8 cellular contexts compared by ENCODE assay signal in genomic region chr1:41242645-41243171, GRCh38. TPM values are rescaled to one million over a fixed set of nuclear protein-coding genes. Genes with fewer than 3 reads are reported as not detected.
DNase-seq lines count a peak whose midpoint lies in the region; ATAC-seq and TF ChIP-seq lines count a peak whose summit lies in the region.

No MANE protein-coding gene starts in this region.

- intact Hi-C loops in spleen (cut with DNase I; ENCODE audit: low total_unique reads): no loop called here

- CTCF ChIA-PET in activated CD8-positive, alpha-beta T cell treated with anti-CD3 and anti-CD28 coated beads, Interleukin-2, amount 10 ng/mL, durations not matched to agents 7 days and 5 days (lab: Charles Lee): no interaction called here

- H3K4me3 ChIP-seq in right atrium auricular region (peak overlapping the region; percentile 90 to 92), spleen (peak overlapping the region; percentile 53 to 95 (median 82))

- TF ChIP-seq CTCF in right atrium auricular region (IDR thresholded peaks at IDR 0.05) (no peak), spleen (IDR thresholded peaks at IDR 0.05 in 8 of 11, conservative IDR thresholded peaks at IDR 0.05 in 3 of 11) (no peak)

- POLR2A ChIA-PET in activated CD8-positive, alpha-beta T cell treated with anti-CD3 and anti-CD28 coated beads, Interleukin-2, amount 10 ng/mL, durations not matched to agents 7 days and 5 days (lab: Charles Lee): interaction anchor here (1.1 kb wide), 1 partner anchor 263 kb away, joined by 3 read pairs; the partner anchor contains the start of gene CTPS1

- WGBS in spleen, 5 donors: 49 to 60% (median 53%) methylated on average over 14 to 16 of the region's 16 CpGs

- ATAC-seq in GM18502 (IDR thresholded peaks at IDR 0.05; ENCODE audit: poor library complexity, unreplicated experiment): peak; percentile 17
- ATAC-seq in HG02970 (IDR thresholded peaks at IDR 0.05; ENCODE audit: low FRiP score, unreplicated experiment): peak; percentile 4
- ATAC-seq in activated CD8-positive, alpha-beta T cell treated with anti-CD3 and anti-CD28 coated beads, Interleukin-2, amount 10 ng/mL, durations not matched to agents 7 days and 5 days: peak; percentile 24
- ATAC-seq in HG03354 (IDR thresholded peaks at IDR 0.05; ENCODE audit: poor library complexity, severe bottlenecking, unreplicated experiment): no peak
- no peak for ATAC-seq in GM18909 (IDR thresholded peaks at IDR 0.05; ENCODE audit: poor library complexity, unreplicated experiment)

- H3K27me3 Mint-ChIP-seq in activated CD8-positive, alpha-beta T cell treated with anti-CD3 and anti-CD28 coated beads, Interleukin-2, amount 10 ng/mL, durations not matched to agents 7 days and 5 days (ENCODE audit: low read depth): peaks cover 5% of the 10 kb centered on the region

- DNase-seq in activated CD8-positive, alpha-beta T cell treated with anti-CD3 and anti-CD28 coated beads, Interleukin-2, amount 10 ng/mL, durations not matched to agents 7 days and 5 days: no peak
- no peak for DNase-seq in right atrium auricular region (ENCODE audit: low spot score)
- DNase-seq in spleen: no peak
- DNase-seq in KG1 (lab: John Stamatoyannopoulos, UW): no peak

- no peak for TF ChIP-seq POLR2A in spleen (IDR thresholded peaks at IDR 0.05)

- peak overlapping the region; percentile 76 for H3K27ac Mint-ChIP-seq in activated CD8-positive, alpha-beta T cell treated with anti-CD3 and anti-CD28 coated beads, Interleukin-2, amount 10 ng/mL, durations not matched to agents 7 days and 5 days

- no peaks in the 10 kb centered on the region for H3K9me3 Mint-ChIP-seq in activated CD8-positive, alpha-beta T cell treated with anti-CD3 and anti-CD28 coated beads, Interleukin-2, amount 10 ng/mL, durations not matched to agents 7 days and 5 days (ENCODE audit: insufficient read depth)

- H3K36me3 Mint-ChIP-seq in activated CD8-positive, alpha-beta T cell treated with anti-CD3 and anti-CD28 coated beads, Interleukin-2, amount 10 ng/mL, durations not matched to agents 7 days and 5 days (ENCODE audit: low read depth): no peaks in the 10 kb centered on the region

- H3K36me3 ChIP-seq in right atrium auricular region (no peaks in the 10 kb centered on the region), spleen (no peaks in the 10 kb centered on the region)

- H3K9me3 ChIP-seq in right atrium auricular region: no peaks in the 10 kb centered on the region
- no peaks in the 10 kb centered on the region for H3K9me3 ChIP-seq in spleen

- H3K27ac ChIP-seq in right atrium auricular region (peak overlapping the region; percentile 97 to 99), spleen (peak overlapping the region; percentile 84 to 96 (median 92))

- H3K4me1 ChIP-seq in right atrium auricular region: peaks cover 0 to 36% of the 10 kb centered on the region in 2 donors
- H3K4me1 ChIP-seq in spleen: peaks cover 13 to 47% (median 43%) of the 10 kb centered on the region in 6 donors

- H3K4me1 Mint-ChIP-seq in activated CD8-positive, alpha-beta T cell treated with anti-CD3 and anti-CD28 coated beads, Interleukin-2, amount 10 ng/mL, durations not matched to agents 7 days and 5 days (ENCODE audit: low read depth): peaks cover 39% of the 10 kb centered on the region

- H3K27me3 ChIP-seq in right atrium auricular region (no peaks in the 10 kb centered on the region), spleen (replicated peaks in 1 of 7) (no peaks in the 10 kb centered on the region)

- peak overlapping the region; percentile 73 for H3K4me3 Mint-ChIP-seq in activated CD8-positive, alpha-beta T cell treated with anti-CD3 and anti-CD28 coated beads, Interleukin-2, amount 10 ng/mL, durations not matched to agents 7 days and 5 days

RNA-seq across cellular contexts. Expression of gene SCMH1, which starts 0.6 kb away (rescaled TPM):
- 10 to 100 TPM; 25.1 to 30.3 TPM for total RNA-seq in activated CD8-positive, alpha-beta T cell treated with anti-CD3 and anti-CD28 coated beads, Interleukin-2, amount 10 ng/mL, durations not matched to agents 7 days and 5 days
- total RNA-seq in right atrium auricular region (10 to 100 TPM; 50.1 to 62.5 TPM), spleen (10 to 100 TPM; 25.0 to 40.5 (median 27.6) TPM)
- 10 to 100 TPM in 2 of 3 donors, 1 to 10 TPM in 1; 8.6 to 15.1 (median 10.4) TPM for polyA plus RNA-seq in spleen

Comparison
In these comparisons a context has a peak if more than half of its experiments do, and no peak if none do; other contexts are left out.
1. ATAC-seq: peak in GM18502 (single experiment), HG02970 (single experiment) and activated CD8-positive, alpha-beta T cell treated with anti-CD3 and anti-CD28 coated beads, Interleukin-2, amount 10 ng/mL, durations not matched to agents 7 days and 5 days (single experiment); none in HG03354 (single experiment) and GM18909 (single experiment).